ENCODE assay signal across 8 cellular contexts in genomic region chr17:72030067-72030899, GRCh38.
DNase-seq lines count a peak whose midpoint lies in the region; ATAC-seq and TF ChIP-seq lines count a peak whose summit lies in the region.

No MANE protein-coding gene starts in this region.

- TF ChIP-seq EP300 in esophagus muscularis mucosa (IDR thresholded peaks at IDR 0.05) (no peak), upper lobe of left lung (IDR thresholded peaks at IDR 0.05) (no peak)

- H3K9ac ChIP-seq in mucosa of stomach (ENCODE audit: low read length): no peak overlapping the region

- 4% methylated on average over 18 of the region's 22 CpGs for WGBS in esophagus muscularis mucosa
- 7 to 11% methylated on average over 17 to 21 of the region's 22 CpGs for WGBS in upper lobe of left lung, 2 donors

- H3K4me3 ChIP-seq in esophagus muscularis mucosa (peak overlapping the region; percentile 42 to 57 (median 44)), mucosa of stomach (ENCODE audit: low read length) (peak overlapping the region; percentile 44), upper lobe of left lung (peak overlapping the region; percentile 9 to 44 (median 39))

- H3K27me3 ChIP-seq in esophagus muscularis mucosa (peaks cover 0 to 35% (median 3%) of the 10 kb centered on the region in 4 donors), mucosa of stomach (ENCODE audit: control insufficient read depth, insufficient read depth, low read length) (no peaks in the 10 kb centered on the region), upper lobe of left lung (no peaks in the 10 kb centered on the region)

- intact Hi-C loops in esophagus muscularis mucosa (cut with DNase I): no loop called here
- intact Hi-C loops in posterior vena cava (cut with DNase I): loop anchor here in 1 of 2 donors (5.0 kb wide), 1 partner anchor 1367 kb away; no protein-coding TSS in a partner anchor

- no peak overlapping the region for H3K27ac ChIP-seq in esophagus muscularis mucosa (replicated peaks in 1 of 4)
- no peak overlapping the region for H3K27ac ChIP-seq in upper lobe of left lung

- H3K4me1 ChIP-seq in esophagus muscularis mucosa (peaks cover 0 to 12% (median 8%) of the 10 kb centered on the region in 4 donors), mucosa of stomach (ENCODE audit: control insufficient read depth, insufficient read depth, low read length) (no peaks in the 10 kb centered on the region), upper lobe of left lung (peaks cover 0 to 3% (median 0%) of the 10 kb centered on the region in 4 donors)

- CTCF ChIA-PET in GM10248 (lab: Yijun Ruan, JAX): interaction anchor here (0.6 to 1.6 kb wide), 8 partner anchors 8 to 956 kb away, joined by 3 to 5 read pairs (median 3); no protein-coding TSS in a partner anchor

- DNase-seq in GM10248 (ENCODE audit: extremely low spot score) (peak; percentile 50), HS-5 (ENCODE audit: low read depth) (peak; percentile 20), UCSD-AML1 (lab: John Stamatoyannopoulos, UW; ENCODE audit: unreplicated experiment) (peak; percentile 31), esophagus muscularis mucosa (ENCODE audit: extremely low spot score) (no peak), upper lobe of left lung (peak in 1 of 2 donors; percentile 22), posterior vena cava (ENCODE audit: low spot score) (no peak)

- H3K36me3 ChIP-seq in esophagus muscularis mucosa: no peaks in the 10 kb centered on the region
- H3K36me3 ChIP-seq in mucosa of stomach (ENCODE audit: control insufficient read depth, insufficient read depth, low read length): no peaks in the 10 kb centered on the region
- H3K36me3 ChIP-seq in upper lobe of left lung: no peaks in the 10 kb centered on the region

- no peaks in the 10 kb centered on the region for H3K9me3 ChIP-seq in esophagus muscularis mucosa
- H3K9me3 ChIP-seq in mucosa of stomach (ENCODE audit: control insufficient read depth, low read length): no peaks in the 10 kb centered on the region
- no peaks in the 10 kb centered on the region for H3K9me3 ChIP-seq in upper lobe of left lung

- POLR2A ChIA-PET in GM10248 (lab: Yijun Ruan, JAX): interaction anchor here (0.5 to 0.6 kb wide), 2 partner anchors 82 to 920 kb away, joined by 4 read pairs; no protein-coding TSS in a partner anchor

- TF ChIP-seq POLR2A in esophagus muscularis mucosa (IDR thresholded peaks at IDR 0.05; ENCODE audit: low read depth) (no peak), upper lobe of left lung (IDR thresholded peaks at IDR 0.05) (no peak)

- ATAC-seq in GM21423 (IDR thresholded peaks at IDR 0.05; ENCODE audit: unreplicated experiment) (peak; percentile 79), upper lobe of left lung (ENCODE audit: low FRiP score in 2 of 2) (peak; percentile 58 to 78)

- TF ChIP-seq CTCF in GM10248 (IDR thresholded peaks at IDR 0.05; ENCODE audit: control extremely low read depth, extremely low read depth, low read depth, missing control alignments) (peak; percentile 15), esophagus muscularis mucosa (IDR thresholded peaks at IDR 0.05) (peak in 1 of 3 experiments; percentile 36), upper lobe of left lung (IDR thresholded peaks at IDR 0.05) (peak in 4 of 6 experiments; percentile 18 to 54 (median 26))

Comparison
In these comparisons a context has a peak if more than half of its experiments do, and no peak if none do; other contexts are left out.
1. DNase-seq: peak in GM10248 (single experiment), HS-5 (single experiment) and UCSD-AML1 (single experiment); none in esophagus muscularis mucosa (single experiment) and posterior vena cava (single experiment).
2. Peak in every context shown above with its lines, with median percentiles within 50 percentile points of each other: H3K4me3 ChIP-seq.